ENCODE assay signal across 25 cellular contexts in the genomic region with DNA sequence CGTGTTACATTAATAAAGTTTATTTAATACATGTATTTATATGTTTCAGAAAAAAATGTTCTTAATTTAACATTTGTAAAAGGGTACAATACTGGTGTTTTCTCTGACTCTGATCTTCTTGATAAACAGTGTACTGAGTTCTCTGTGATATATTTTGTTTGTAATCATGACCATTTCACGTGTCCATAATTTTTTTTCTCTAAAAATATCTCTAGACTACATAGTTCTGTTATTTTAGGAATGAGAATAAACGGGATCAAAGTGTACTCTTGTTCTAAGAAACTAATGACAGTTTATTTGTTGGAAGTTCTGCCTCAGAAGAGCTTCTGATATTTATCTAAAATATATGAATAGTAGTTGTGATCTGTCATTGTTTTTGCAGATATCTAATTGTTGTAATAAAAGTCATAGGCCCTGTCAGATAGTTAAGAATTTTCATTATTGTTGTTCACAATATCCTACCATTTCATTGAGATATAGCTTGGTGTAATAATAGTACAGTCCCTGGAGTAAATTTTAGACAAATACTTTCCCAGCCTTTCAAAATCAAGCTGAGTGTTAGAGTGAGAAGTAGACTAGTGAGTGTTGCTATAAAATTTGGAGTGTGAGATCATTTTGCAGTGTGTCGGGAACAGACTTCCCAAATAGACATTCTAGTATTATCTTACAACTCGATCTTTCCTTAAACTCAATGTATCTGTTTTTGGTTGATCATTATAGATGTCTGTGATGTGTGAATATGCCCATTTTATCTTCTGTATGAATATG.
DNase-seq lines count a peak whose midpoint lies in the region; ATAC-seq and TF ChIP-seq lines count a peak whose summit lies in the region.
"Had no signal": no experiment of that assay in that cellular context is flagged by ENCODE, and none has a peak within 500 bp of the region (broad histone marks: within the 10 kb centered on the region; RNA-seq: fewer than 3 reads in every experiment).

No MANE protein-coding gene starts in this region.

- no peaks in the 10 kb centered on the region for H3K27me3 ChIP-seq in uterus
- H3K27me3 ChIP-seq: BLaER1, SJSA1 had no signal

- H3K4me3 ChIP-seq in uterus = no peak overlapping the region
- H3K4me3 ChIP-seq: BLaER1, SJSA1 had no signal

- H3K4me3 Mint-ChIP-seq in activated CD4-positive, alpha-beta T cell treated with anti-CD3 and anti-CD28 coated beads, Interleukin-2, amount 10 ng/mL, durations not matched to agents 24 days and 14 days = no peak overlapping the region
- H3K4me3 Mint-ChIP-seq in chondrocyte (ENCODE audit: unreplicated experiment) = no peak overlapping the region
- no peak overlapping the region for H3K4me3 Mint-ChIP-seq in nephron progenitor cell
- H3K4me3 Mint-ChIP-seq in activated T-cell treated with anti-CD3 and anti-CD28 coated beads, Interleukin-2, amount 50 U/mL, for 24 hours = no peak overlapping the region
- no peak overlapping the region for H3K4me3 Mint-ChIP-seq in natural killer cell treated with Interleukin-12 subunit alpha and Interleukin-12 subunit beta and Interleukin-15 and Interleukin-18, amount 100 ng/mL, for 72 hours
- H3K4me3 Mint-ChIP-seq: CD4-positive, alpha-beta T cell; H9 had no signal

- H3K36me3 ChIP-seq in uterus = no peaks in the 10 kb centered on the region
- H3K36me3 ChIP-seq: SJSA1 had no signal

- H3K27me3 Mint-ChIP-seq in activated CD4-positive, alpha-beta T cell treated with anti-CD3 and anti-CD28 coated beads, Interleukin-2, amount 10 ng/mL, durations not matched to agents 24 days and 14 days = no peaks in the 10 kb centered on the region
- H3K27me3 Mint-ChIP-seq in chondrocyte (ENCODE audit: low read depth) (no peaks in the 10 kb centered on the region), nephron progenitor cell (ENCODE audit: low read depth, poor library complexity) (peaks cover 3% of the 10 kb centered on the region)
- no peaks in the 10 kb centered on the region for H3K27me3 Mint-ChIP-seq in activated T-cell treated with anti-CD3 and anti-CD28 coated beads, Interleukin-2, amount 50 U/mL, for 24 hours
- no peaks in the 10 kb centered on the region for H3K27me3 Mint-ChIP-seq in natural killer cell treated with Interleukin-12 subunit alpha and Interleukin-12 subunit beta and Interleukin-15 and Interleukin-18, amount 100 ng/mL, for 72 hours
- H3K27me3 Mint-ChIP-seq: CD4-positive, alpha-beta T cell had no signal

- ATAC-seq in natural killer cell treated with Interleukin-12 subunit alpha and Interleukin-12 subunit beta and Interleukin-15 and Interleukin-18, amount 100 ng/mL, for 72 hours = no peak
- no peak for ATAC-seq in activated CD4-positive, CD25-positive, alpha-beta regulatory T cell treated with anti-CD3 and anti-CD28 coated beads, Interleukin-2, amount 50 U/mL, for 24 hours
- ATAC-seq: Panc1 had no signal

- peak; percentile 2 for DNase-seq in activated CD4-positive, alpha-beta T cell treated with anti-CD3 and anti-CD28 coated beads, Interleukin-2, amount 10 ng/mL, durations not matched to agents 24 days and 14 days
- no peak for DNase-seq in activated CD4-positive, alpha-beta T cell treated with anti-CD3 and anti-CD28 coated beads for 1 hour
- DNase-seq in chondrocyte (ENCODE audit: low spot score) = no peak
- no peak for DNase-seq in nephron progenitor cell
- DNase-seq in uterus = no peak
- DNase-seq in activated T-cell treated with anti-CD3 and anti-CD28 coated beads, Interleukin-2, amount 50 U/mL, for 24 hours = no peak
- no peak for DNase-seq in natural killer cell treated with Interleukin-12 subunit alpha and Interleukin-12 subunit beta and Interleukin-15 and Interleukin-18, amount 100 ng/mL, for 72 hours (ENCODE audit: low spot score)
- DNase-seq: ACHN; CD4-positive, alpha-beta T cell; COR-L47; DMS79; H9; KG1; NCI-H1105; NCI-H146; NCI-H2029; NCI-H510A treated with DMSO at 0.1 percent for 48 hours; NCI-H774; NK-92 treated with Interleukin-12 subunit alpha and Interleukin-12 subunit beta, amount 100 ng/mL, for 24 hours had no signal

- peaks cover 0 to 13% of the 10 kb centered on the region in 2 donors for H3K4me1 ChIP-seq in uterus
- H3K4me1 ChIP-seq: BLaER1 had no signal

- TF ChIP-seq CTCF in chondrocyte (IDR thresholded peaks at IDR 0.05) (no peak), nephron progenitor cell (IDR thresholded peaks at IDR 0.05) (no peak), uterus (IDR thresholded peaks at IDR 0.05) (no peak)

- no peaks in the 10 kb centered on the region for H3K36me3 Mint-ChIP-seq in activated CD4-positive, alpha-beta T cell treated with anti-CD3 and anti-CD28 coated beads, Interleukin-2, amount 10 ng/mL, durations not matched to agents 24 days and 14 days (ENCODE audit: low read depth)
- H3K36me3 Mint-ChIP-seq in chondrocyte (ENCODE audit: low read depth) (peaks cover 2% of the 10 kb centered on the region), nephron progenitor cell (ENCODE audit: low read depth) (peaks cover 26% of the 10 kb centered on the region)
- H3K36me3 Mint-ChIP-seq in activated T-cell treated with anti-CD3 and anti-CD28 coated beads, Interleukin-2, amount 50 U/mL, for 24 hours (ENCODE audit: low read depth) = peaks cover 5% of the 10 kb centered on the region
- H3K36me3 Mint-ChIP-seq in natural killer cell treated with Interleukin-12 subunit alpha and Interleukin-12 subunit beta and Interleukin-15 and Interleukin-18, amount 100 ng/mL, for 72 hours = no peaks in the 10 kb centered on the region

- intact Hi-C loops in activated CD4-positive, alpha-beta T cell treated with anti-CD3 and anti-CD28 coated beads, Interleukin-2, amount 10 ng/mL, durations not matched to agents 24 days and 14 days (cut with micrococcal nuclease) = no loop called here
- intact Hi-C loops in uterus (cut with DNase I; ENCODE audit: low total_unique reads) = no loop called here

- H3K9me3 ChIP-seq in uterus = no peaks in the 10 kb centered on the region
- H3K9me3 ChIP-seq: SJSA1 had no signal

- no peak for TF ChIP-seq POLR2A in uterus (IDR thresholded peaks at IDR 0.05)

- peak overlapping the region; percentile 7 to 20 for H3K27ac ChIP-seq in uterus
- H3K27ac ChIP-seq: 22Rv1, BLaER1, HL-60, SJSA1 had no signal

- peaks cover 4% of the 10 kb centered on the region for H3K4me1 Mint-ChIP-seq in activated CD4-positive, alpha-beta T cell treated with anti-CD3 and anti-CD28 coated beads, Interleukin-2, amount 10 ng/mL, durations not matched to agents 24 days and 14 days
- H3K4me1 Mint-ChIP-seq in chondrocyte (ENCODE audit: low read depth) (peaks cover 21% of the 10 kb centered on the region), nephron progenitor cell (no peaks in the 10 kb centered on the region)
- H3K4me1 Mint-ChIP-seq in activated T-cell treated with anti-CD3 and anti-CD28 coated beads, Interleukin-2, amount 50 U/mL, for 24 hours (ENCODE audit: low read depth) = peaks cover 19% of the 10 kb centered on the region
- no peaks in the 10 kb centered on the region for H3K4me1 Mint-ChIP-seq in natural killer cell treated with Interleukin-12 subunit alpha and Interleukin-12 subunit beta and Interleukin-15 and Interleukin-18, amount 100 ng/mL, for 72 hours (ENCODE audit: low read depth in 2 of 2)

- H3K9me3 Mint-ChIP-seq in activated CD4-positive, alpha-beta T cell treated with anti-CD3 and anti-CD28 coated beads, Interleukin-2, amount 10 ng/mL, durations not matched to agents 24 days and 14 days = no peaks in the 10 kb centered on the region
- H3K9me3 Mint-ChIP-seq in chondrocyte (ENCODE audit: low read depth) (no peaks in the 10 kb centered on the region), nephron progenitor cell (peaks cover 9% of the 10 kb centered on the region)
- H3K9me3 Mint-ChIP-seq in activated T-cell treated with anti-CD3 and anti-CD28 coated beads, Interleukin-2, amount 50 U/mL, for 24 hours = peaks cover 5% of the 10 kb centered on the region
- no peaks in the 10 kb centered on the region for H3K9me3 Mint-ChIP-seq in natural killer cell treated with Interleukin-12 subunit alpha and Interleukin-12 subunit beta and Interleukin-15 and Interleukin-18, amount 100 ng/mL, for 72 hours
- H3K9me3 Mint-ChIP-seq: CD4-positive, alpha-beta T cell; H9 had no signal

- H3K27ac Mint-ChIP-seq in activated CD4-positive, alpha-beta T cell treated with anti-CD3 and anti-CD28 coated beads, Interleukin-2, amount 10 ng/mL, durations not matched to agents 24 days and 14 days = no peak overlapping the region
- H3K27ac Mint-ChIP-seq in chondrocyte (ENCODE audit: unreplicated experiment) = peak overlapping the region; percentile 34
- peak overlapping the region; percentile 15 for H3K27ac Mint-ChIP-seq in nephron progenitor cell
- H3K27ac Mint-ChIP-seq in activated T-cell treated with anti-CD3 and anti-CD28 coated beads, Interleukin-2, amount 50 U/mL, for 24 hours = no peak overlapping the region
- no peak overlapping the region for H3K27ac Mint-ChIP-seq in natural killer cell treated with Interleukin-12 subunit alpha and Interleukin-12 subunit beta and Interleukin-15 and Interleukin-18, amount 100 ng/mL, for 72 hours
- H3K27ac Mint-ChIP-seq: CD4-positive, alpha-beta T cell; H9 had no signal

Comparison
In these comparisons a context has a peak if more than half of its experiments do, and no peak if none do; other contexts are left out.
1. H3K27ac Mint-ChIP-seq: peak in chondrocyte (single experiment) and nephron progenitor cell (single experiment); none in activated CD4-positive, alpha-beta T cell treated with anti-CD3 and anti-CD28 coated beads, Interleukin-2, amount 10 ng/mL, durations not matched to agents 24 days and 14 days (single experiment), activated T-cell treated with anti-CD3 and anti-CD28 coated beads, Interleukin-2, amount 50 U/mL, for 24 hours (single experiment) and natural killer cell treated with Interleukin-12 subunit alpha and Interleukin-12 subunit beta and Interleukin-15 and Interleukin-18, amount 100 ng/mL, for 72 hours (0 of 2).